ENCODE assay signal across 10 cellular contexts in genomic region chr4:143286733-143287570, GRCh38. TPM values are rescaled to one million over a fixed set of nuclear protein-coding genes. Genes with fewer than 3 reads are reported as not detected.
DNase-seq lines count a peak whose midpoint lies in the region; ATAC-seq and TF ChIP-seq lines count a peak whose summit lies in the region.
"Had no signal": no experiment of that assay in that cellular context is flagged by ENCODE, and none has a peak within 500 bp of the region (broad histone marks: within the 10 kb centered on the region; RNA-seq: fewer than 3 reads in every experiment).

No MANE protein-coding gene starts in this region.

- intact Hi-C loops in esophagus squamous epithelium (cut with DNase I), result no loop called here

- H3K79me2 ChIP-seq in SK-N-SH (ENCODE audit: insufficient read depth), result no peaks in the 10 kb centered on the region

- no peaks in the 10 kb centered on the region for H3K9me2 ChIP-seq in SK-N-SH

- CTCF ChIA-PET in SK-N-SH (lab: Yijun Ruan, JAX), result interaction anchor here (0.7 kb wide), 1 partner anchor 16 kb away, joined by 3 read pairs; no protein-coding TSS in a partner anchor

- POLR2A ChIA-PET in SK-N-SH (lab: Yijun Ruan, JAX), result no interaction called here

- H3K27ac Mint-ChIP-seq in activated T-cell treated with anti-CD3 and anti-CD28 coated beads, Interleukin-2, amount 50 U/mL, for 24 hours, result no peak overlapping the region

- H3K9me3 ChIP-seq in SK-N-SH, result no peaks in the 10 kb centered on the region
- H3K9me3 ChIP-seq in esophagus squamous epithelium, result no peaks in the 10 kb centered on the region
- H3K9me3 ChIP-seq in muscle layer of colon (ENCODE audit: low read length), result no peaks in the 10 kb centered on the region

- no peaks in the 10 kb centered on the region for H3K27me3 ChIP-seq in SK-N-SH (ENCODE audit: insufficient read depth)
- no peaks in the 10 kb centered on the region for H3K27me3 ChIP-seq in esophagus squamous epithelium
- H3K27me3 ChIP-seq in muscle layer of colon (ENCODE audit: control insufficient read depth in 1 of 2, insufficient read depth in 2 of 2, low read length in 2 of 2), result no peaks in the 10 kb centered on the region

- H3F3A ChIP-seq in SK-N-SH (replicated peaks; ENCODE audit: insufficient read depth), result peaks cover 17% of the 10 kb centered on the region

- H3K9me3 Mint-ChIP-seq in activated T-cell treated with anti-CD3 and anti-CD28 coated beads, Interleukin-2, amount 50 U/mL, for 24 hours, result no peaks in the 10 kb centered on the region

- no peak for TF ChIP-seq CTCF in SK-N-SH (IDR thresholded peaks at IDR 0.05)
- no peak for TF ChIP-seq CTCF in esophagus squamous epithelium (IDR thresholded peaks at IDR 0.05)

- no peaks in the 10 kb centered on the region for H3K36me3 ChIP-seq in SK-N-SH (replicated peaks in 1 of 2; ENCODE audit: control insufficient read depth in 1 of 2, insufficient read depth in 2 of 2, low read length in 1 of 2)
- H3K36me3 ChIP-seq in esophagus squamous epithelium, result no peaks in the 10 kb centered on the region
- no peaks in the 10 kb centered on the region for H3K36me3 ChIP-seq in muscle layer of colon (ENCODE audit: insufficient read depth, low read length)
- no peaks in the 10 kb centered on the region for H3K36me3 ChIP-seq in urinary bladder (ENCODE audit: insufficient read depth)

- DNase-seq in SK-N-SH (no peak), esophagus squamous epithelium (lab: John Stamatoyannopoulos, UW) (no peak), T-helper 9 cell (no peak), NCI-H1092 (lab: John Stamatoyannopoulos, UW) (no peak)
- no peak for DNase-seq in activated T-cell treated with anti-CD3 and anti-CD28 coated beads, Interleukin-2, amount 50 U/mL, for 24 hours
- DNase-seq: activated CD8-positive, alpha-beta memory T cell treated with anti-CD3 and anti-CD28 coated beads, Interleukin-2, amount 50 U/mL, for 4 hours; islet precursor cell had no signal

- no peak for TF ChIP-seq EP300 in SK-N-SH (IDR thresholded peaks at IDR 0.05; ENCODE audit: borderline replicate concordance in 1 of 2, low read depth in 1 of 2, low read length in 1 of 2)

- H3K9ac ChIP-seq in SK-N-SH, result peak overlapping the region; percentile 35; the same call in 1 of the 2 replicates
- peak overlapping the region; percentile 6 for H3K9ac ChIP-seq in muscle layer of colon (ENCODE audit: low read length)

- H4K20me1 ChIP-seq in SK-N-SH (ENCODE audit: insufficient read depth), result no peaks in the 10 kb centered on the region

- 0 out of 4 replicates have a peak overlapping the region, but pooled peaks of 1 of the 2 experiments have one; percentile 12 for H3K4me3 ChIP-seq in SK-N-SH (ENCODE audit: low read depth in 2 of 2, low read length in 1 of 2)
- peak overlapping the region in 1 of 4 donors; percentile 3 for H3K4me3 ChIP-seq in esophagus squamous epithelium
- H3K4me3 ChIP-seq in muscle layer of colon (ENCODE audit: low read depth in 1 of 2, low read length in 2 of 2), result no peak overlapping the region
- no peak overlapping the region for H3K4me3 ChIP-seq in urinary bladder (ENCODE audit: low read depth, low read length)

- no peaks in the 10 kb centered on the region for H3K4me1 Mint-ChIP-seq in activated T-cell treated with anti-CD3 and anti-CD28 coated beads, Interleukin-2, amount 50 U/mL, for 24 hours (ENCODE audit: low read depth)

- H3K27ac ChIP-seq in SK-N-SH (ENCODE audit: low read depth in 2 of 2, low read length in 1 of 2), result peak overlapping the region; percentile 84 to 93
- peak overlapping the region; percentile 67 to 83 (median 72) for H3K27ac ChIP-seq in esophagus squamous epithelium
- peak overlapping the region; percentile 15 for H3K27ac ChIP-seq in muscle layer of colon (ENCODE audit: low read depth, low read length)
- H3K27ac ChIP-seq in urinary bladder (ENCODE audit: low read depth), result peak overlapping the region; percentile 5

- peak overlapping the region; percentile 82; the same call in 1 of the 2 replicates for H2AFZ ChIP-seq in SK-N-SH (ENCODE audit: low read depth)

- H3K4me1 ChIP-seq in SK-N-SH (ENCODE audit: control insufficient read depth in 1 of 2, insufficient read depth in 2 of 2, low read depth in 1 of 2, low read length in 1 of 2) (peaks cover 6 to 21% of the 10 kb centered on the region in 2 experiments), esophagus squamous epithelium (peaks cover 9 to 52% (median 28%) of the 10 kb centered on the region in 3 donors), muscle layer of colon (ENCODE audit: insufficient read depth, low read length) (peaks cover 17% of the 10 kb centered on the region), urinary bladder (ENCODE audit: insufficient read depth) (no peaks in the 10 kb centered on the region)

- 46% methylated on average over 7 of the region's 7 CpGs for WGBS in SK-N-SH (ENCODE audit: low lambda C conversion rate)
- 18 to 22% methylated on average over 7 of the region's 7 CpGs for WGBS in esophagus squamous epithelium, 2 donors
- 37% methylated on average over 7 of the region's 7 CpGs for WGBS in urinary bladder

- peaks cover 5% of the 10 kb centered on the region for H3K27me3 Mint-ChIP-seq in activated T-cell treated with anti-CD3 and anti-CD28 coated beads, Interleukin-2, amount 50 U/mL, for 24 hours

- TF ChIP-seq POLR2A in esophagus squamous epithelium (IDR thresholded peaks at IDR 0.05), result no peak

- no peak for TF ChIP-seq RAD21 in SK-N-SH (IDR thresholded peaks at IDR 0.05; ENCODE audit: low read length)

- no peaks in the 10 kb centered on the region for H3K36me3 Mint-ChIP-seq in activated T-cell treated with anti-CD3 and anti-CD28 coated beads, Interleukin-2, amount 50 U/mL, for 24 hours (ENCODE audit: low read depth)

- H3K4me2 ChIP-seq in SK-N-SH, result peak overlapping the region; percentile 60; the same call in 1 of the 2 replicates

- ATAC-seq in HG02798 (IDR thresholded peaks at IDR 0.05; ENCODE audit: poor library complexity, unreplicated experiment), result no peak

- H3K4me3 Mint-ChIP-seq in activated T-cell treated with anti-CD3 and anti-CD28 coated beads, Interleukin-2, amount 50 U/mL, for 24 hours, result no peak overlapping the region

TF ChIP-seq in SK-N-SH, 30 proteins besides CTCF, POLR2A, EP300 and RAD21 (continues in another document):
- TF ChIP-seq EZH2phosphoT487 (IDR thresholded peaks at IDR 0.05; ENCODE audit: borderline replicate concordance, low read depth) (no peak), MEF2A (IDR thresholded peaks at IDR 0.05; ENCODE audit: borderline replicate concordance, low read depth) (no peak), TCF12 (IDR thresholded peaks at IDR 0.05) (peak; percentile 57), POLR2AphosphoS5 (IDR thresholded peaks at IDR 0.05; ENCODE audit: low read depth, low read length) (no peak), TEAD4 (IDR thresholded peaks at IDR 0.05; ENCODE audit: borderline replicate concordance, insufficient read depth) (no peak), JUND (IDR thresholded peaks at IDR 0.05) (no peak), SIN3A (IDR thresholded peaks at IDR 0.05; ENCODE audit: borderline replicate concordance, low read depth, low read length) (no peak), FOXJ3 (CRISPR knock-in tag; IDR thresholded peaks at IDR 0.05) (no peak), RXRA (IDR thresholded peaks at IDR 0.05; ENCODE audit: borderline replicate concordance, low read depth) (no peak), REST (IDR thresholded peaks at IDR 0.05; ENCODE audit: low read depth, low read length) (no peak), TAF1 (IDR thresholded peaks at IDR 0.05; ENCODE audit: borderline replicate concordance, low read depth, low read length) (0 out of 2 replicates have a peak, but pooled peaks have one; percentile 11), PBX3 (IDR thresholded peaks at IDR 0.05) (peak; percentile 27; the same call in 1 of the 2 replicates), FOSL2 (IDR thresholded peaks at IDR 0.05; ENCODE audit: borderline replicate concordance, low read depth) (peak; percentile 7; the same call in 1 of the 2 replicates)

RNA-seq across cellular contexts. Expression of gene GAB1, which starts 49.7 kb away (rescaled TPM):
- polyA plus RNA-seq in SK-N-SH (2012; rRNA removed) (3.7 and 4.4 TPM in 2 replicates), urinary bladder (11.4 TPM)
- polyA plus RNA-seq in SK-N-SH (2012; cell fraction: cytosol; rRNA removed), result 4.0 and 4.1 TPM in 2 replicates
- 6.2 and 7.7 TPM in 2 replicates for polyA plus RNA-seq in SK-N-SH (2012; cell fraction: nucleus; rRNA removed)
- total RNA-seq in esophagus squamous epithelium (10 to 100 TPM; 25.7 to 37.6 (median 32.8) TPM), urinary bladder (86.4 TPM)

Comparison
In these comparisons a context has a peak if more than half of its experiments do, and no peak if none do; other contexts are left out.
1. H3K27ac ChIP-seq: peak in every context shown above with its lines; median percentile 88 in SK-N-SH; 72 in esophagus squamous epithelium; 15 in muscle layer of colon; 5 in urinary bladder.